8 cellular contexts compared by ENCODE assay signal in the genomic region with DNA sequence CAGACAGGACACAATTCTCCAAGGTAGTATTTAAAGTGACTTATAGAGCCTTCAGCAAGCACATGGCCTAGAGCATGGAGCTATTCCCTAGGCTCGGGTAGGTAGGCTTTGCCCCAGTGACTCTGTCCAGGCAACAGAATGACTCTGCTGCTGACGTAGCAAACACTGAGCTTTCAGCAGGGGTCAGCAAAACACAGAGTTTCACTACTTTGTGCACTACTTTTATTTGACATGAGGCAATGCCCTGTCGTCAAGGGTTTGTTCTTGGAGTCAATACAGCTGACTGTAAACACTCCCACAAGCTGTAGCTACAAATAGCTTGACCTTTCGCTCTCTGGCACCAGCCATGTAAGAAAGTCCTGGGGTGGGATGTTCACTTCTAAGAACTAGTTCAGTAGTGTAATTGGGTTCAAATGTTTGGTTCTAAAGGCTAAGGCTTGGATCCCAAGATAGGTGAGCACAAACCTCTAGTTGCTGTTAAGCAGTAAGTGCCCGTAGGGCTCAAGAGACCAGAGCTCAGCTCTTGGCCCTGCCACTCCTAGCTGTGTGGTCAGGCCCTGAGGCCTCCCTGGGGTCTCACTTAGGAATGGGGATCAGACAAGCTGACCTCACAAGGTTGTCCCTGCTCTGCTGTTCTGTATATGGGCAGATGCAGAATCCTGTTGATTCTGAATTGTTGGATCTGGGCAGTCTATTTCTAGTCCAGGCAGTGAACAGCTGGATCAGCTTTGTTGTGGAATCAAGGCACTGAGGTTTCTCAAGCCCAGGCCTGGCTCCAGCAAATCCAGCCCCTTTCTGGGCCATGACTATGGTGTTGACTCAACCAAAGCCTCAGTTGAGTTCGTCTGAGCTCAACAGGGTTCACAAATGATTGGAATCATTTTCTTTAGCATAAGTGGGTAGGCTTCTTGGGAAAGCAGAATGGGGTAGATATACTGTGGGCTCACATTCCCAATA. TPM values are rescaled to one million over a fixed set of nuclear protein-coding genes. Genes with fewer than 3 reads are reported as not detected.
DNase-seq lines count a peak whose midpoint lies in the region; TF ChIP-seq lines count a peak whose summit lies in the region.
"Had no signal": no experiment of that assay in that cellular context is flagged by ENCODE, and none has a peak within 500 bp of the region (broad histone marks: within the 10 kb centered on the region; RNA-seq: fewer than 3 reads in every experiment).

No MANE protein-coding gene starts in this region.

- H3K27me3 ChIP-seq in OCI-LY1 (ENCODE audit: insufficient read depth, low read length), result no peaks in the 10 kb centered on the region
- no peaks in the 10 kb centered on the region for H3K27me3 ChIP-seq in esophagus squamous epithelium
- H3K27me3 ChIP-seq in transverse colon, result no peaks in the 10 kb centered on the region

- intact Hi-C loops in esophagus squamous epithelium (cut with DNase I) (no loop called here), transverse colon (cut with DNase I; ENCODE audit: low total_unique reads) (no loop called here)

- peak; percentile 59 for TF ChIP-seq EP300 in transverse colon (IDR thresholded peaks at IDR 0.05; ENCODE audit: low read depth)

- peaks cover 2% of the 10 kb centered on the region for H3K9me3 Mint-ChIP-seq in glutamatergic neuron (ENCODE audit: unreplicated experiment)

- no peaks in the 10 kb centered on the region for H3K79me2 ChIP-seq in OCI-LY1 (ENCODE audit: insufficient read depth, low read length)

- H3F3A ChIP-seq in OCI-LY1 (ENCODE audit: insufficient read depth, low read length), result no peaks in the 10 kb centered on the region

- no peak overlapping the region for H3K4me2 ChIP-seq in OCI-LY1 (ENCODE audit: low read length)

- TF ChIP-seq POLR2A in esophagus squamous epithelium (IDR thresholded peaks at IDR 0.05), result no peak
- peak; percentile 21 for TF ChIP-seq POLR2A in transverse colon (IDR thresholded peaks at IDR 0.05)

- no peaks in the 10 kb centered on the region for H3K36me3 Mint-ChIP-seq in glutamatergic neuron (ENCODE audit: unreplicated experiment)

- in situ Hi-C loops in transverse colon (cut with MboI; ENCODE audit: low pct_ligation_motif_present in 1 of 4, low pct_unique_long_range_greater_than_20kb in 1 of 4, low sequenced_read_pairs in 3 of 4), result no loop called here

- DNase-seq in esophagus squamous epithelium (lab: John Stamatoyannopoulos, UW) (no peak), midbrain (lab: John Stamatoyannopoulos, UW) (peak; percentile 45), transverse colon (peak; percentile 55), glutamatergic neuron (no peak), middle frontal gyrus (ENCODE audit: extremely low spot score, low spot score) (no peak)
- DNase-seq in NK-92 treated with Interleukin-12 subunit alpha and Interleukin-12 subunit beta, amount 100 ng/mL, for 24 hours (lab: John Stamatoyannopoulos, UW), result no peak

- H3K4me3 ChIP-seq in OCI-LY1 (ENCODE audit: low read depth, low read length, poor library complexity, severe bottlenecking) (no peak overlapping the region), esophagus squamous epithelium (no peak overlapping the region), transverse colon (no peak overlapping the region)

- 38 to 51% methylated on average over 5 of the region's 6 CpGs for WGBS in esophagus squamous epithelium, 2 donors
- 28 to 60% methylated on average over 1 to 6 of the region's 6 CpGs for WGBS in transverse colon (ENCODE audit: low coverage in 1 of 2), 2 donors

- no peaks in the 10 kb centered on the region for H3K4me1 Mint-ChIP-seq in glutamatergic neuron (ENCODE audit: low read depth, unreplicated experiment)

- no peaks in the 10 kb centered on the region for H3K9me2 ChIP-seq in OCI-LY1 (ENCODE audit: low read depth, low read length)

- no peak overlapping the region for H3K9ac ChIP-seq in OCI-LY1 (ENCODE audit: low read length)

- no peaks in the 10 kb centered on the region for H3K9me3 ChIP-seq in OCI-LY1 (ENCODE audit: low read length)
- H3K9me3 ChIP-seq in esophagus squamous epithelium, result no peaks in the 10 kb centered on the region
- no peaks in the 10 kb centered on the region for H3K9me3 ChIP-seq in transverse colon

- peak; percentile 16; the same call in 1 of the 2 replicates for TF ChIP-seq CTCF in OCI-LY1 (IDR thresholded peaks at IDR 0.05; ENCODE audit: low read length)
- TF ChIP-seq CTCF in esophagus squamous epithelium (IDR thresholded peaks at IDR 0.05), result peak in 1 of 6 experiments; percentile 10
- peak in 1 of 5 experiments; percentile 18 for TF ChIP-seq CTCF in transverse colon (IDR thresholded peaks at IDR 0.05)
- TF ChIP-seq CTCF in glutamatergic neuron (IDR thresholded peaks at IDR 0.05; ENCODE audit: partially characterized antibody, unreplicated experiment), result no peak

- H3K27ac ChIP-seq in OCI-LY1 (ENCODE audit: low read depth, low read length, poor library complexity, severe bottlenecking), result no peak overlapping the region
- peak overlapping the region in 3 of 4 donors; percentile 55 to 85 (median 78) for H3K27ac ChIP-seq in esophagus squamous epithelium
- peak overlapping the region; percentile 73 to 81 (median 79) for H3K27ac ChIP-seq in transverse colon

- no peaks in the 10 kb centered on the region for H4K20me1 ChIP-seq in OCI-LY1 (ENCODE audit: insufficient read depth, low read length)

- no peak overlapping the region for H3K27ac Mint-ChIP-seq in glutamatergic neuron (ENCODE audit: unreplicated experiment)

- H3K4me1 ChIP-seq in OCI-LY1 (ENCODE audit: insufficient read depth, low read length, severe bottlenecking) (no peaks in the 10 kb centered on the region), esophagus squamous epithelium (peaks cover 13 to 38% (median 23%) of the 10 kb centered on the region in 3 donors), transverse colon (peaks cover 9 to 49% (median 28%) of the 10 kb centered on the region in 4 donors)

- H2AFZ ChIP-seq in OCI-LY1 (ENCODE audit: low read length), result no peak overlapping the region

- H3K4me3 Mint-ChIP-seq in glutamatergic neuron (ENCODE audit: unreplicated experiment), result no peak overlapping the region

- H3K36me3 ChIP-seq in OCI-LY1 (ENCODE audit: insufficient read depth, low read length) (peaks cover 40% of the 10 kb centered on the region; the same call in 1 of the 2 replicates), esophagus squamous epithelium (peaks cover 0 to 48% (median 7%) of the 10 kb centered on the region in 3 donors), transverse colon (peaks cover 0 to 6% (median 0%) of the 10 kb centered on the region in 4 donors)

- peaks cover 5% of the 10 kb centered on the region for H3K27me3 Mint-ChIP-seq in glutamatergic neuron (ENCODE audit: unreplicated experiment)

RNA-seq across cellular contexts. Expression of gene NODAL, which starts 10.7 kb away (rescaled TPM):
- total RNA-seq in esophagus squamous epithelium (not detected), transverse colon (not detected), glutamatergic neuron (ENCODE audit: unreplicated experiment) (not detected)
- total RNA-seq: HT1080 had no signal

RNA-seq across cellular contexts. Expression of gene EIF4EBP2, which starts 26.8 kb away (rescaled TPM):
- total RNA-seq in esophagus squamous epithelium (10 to 100 TPM; 34.5 to 57.2 (median 43.2) TPM), transverse colon (100 to 1,000 TPM in 3 of 4 donors, 10 to 100 TPM in 1; 43.6 to 117 (median 110) TPM), glutamatergic neuron (ENCODE audit: unreplicated experiment) (130 TPM)

RNA-seq across cellular contexts. Expression of gene PALD1, which starts 47.8 kb away (rescaled TPM):
- total RNA-seq in esophagus squamous epithelium (10 to 100 TPM in 1 of 4 donors, 1 to 10 TPM in 3; 2.6 to 11.3 (median 4.5) TPM), transverse colon (1 to 10 TPM; 1.4 to 5.2 (median 4.0) TPM), glutamatergic neuron (ENCODE audit: unreplicated experiment) (15.5 TPM)

RNA-seq across cellular contexts. Expression of gene LRRC20, which starts 48.3 kb away (rescaled TPM):
- total RNA-seq in esophagus squamous epithelium (1 to 10 TPM; 2.8 to 5.3 (median 4.7) TPM), transverse colon (10 to 100 TPM in 1 of 4 donors, 1 to 10 TPM in 3; 2.8 to 10.5 (median 5.9) TPM), glutamatergic neuron (ENCODE audit: unreplicated experiment) (24.0 TPM)

Comparison
In these comparisons a context has a peak if more than half of its experiments do, and no peak if none do; other contexts are left out.
1. DNase-seq: peak in midbrain (single experiment) and transverse colon (single experiment); none in esophagus squamous epithelium (single experiment), glutamatergic neuron (single experiment), NK-92 treated with Interleukin-12 subunit alpha and Interleukin-12 subunit beta, amount 100 ng/mL, for 24 hours (single experiment) and middle frontal gyrus (single experiment).